ENCODE assay signal across 28 cellular contexts in genomic region chr5:13081116-13081515, GRCh38.
"Had no signal": no experiment of that assay in that cellular context is flagged by ENCODE, and none has a peak within 500 bp of the region (broad histone marks: within the 10 kb centered on the region; RNA-seq: fewer than 3 reads in every experiment).

No MANE protein-coding gene starts in this region.

- H3K36me3 ChIP-seq: ascending aorta, breast epithelium, cardiac muscle cell, heart left ventricle had no signal

- H3K4me3 ChIP-seq: ascending aorta, breast epithelium, cardiac muscle cell, coronary artery, dorsolateral prefrontal cortex, heart left ventricle had no signal

- H3K9me3 ChIP-seq: ascending aorta had no signal

- DNase-seq: activated CD4-positive, alpha-beta memory T cell treated with anti-CD3 and anti-CD28 coated beads, Interleukin-2, amount 10 ng/mL, durations not matched to agents 7 days and 5 days; activated CD4-positive, alpha-beta T cell treated with anti-CD3 and anti-CD28 coated beads for 1 hour; activated CD4-positive, alpha-beta T cell treated with anti-CD3 and anti-CD28 coated beads for 4 hours; activated CD4-positive, alpha-beta T cell treated with anti-CD3 and anti-CD28 coated beads, Interleukin-2, amount 10 ng/mL, durations not matched to agents 7 days and 5 days; activated CD4-positive, alpha-beta T cell treated with anti-CD3 and anti-CD28 coated beads, Interleukin-2, amount 50 U/mL, for 4 hours; activated CD8-positive, alpha-beta memory T cell treated with anti-CD3 and anti-CD28 coated beads, Interleukin-2, amount 50 U/mL, for 48 hours; activated gamma-delta T cell; activated naive CD4-positive, alpha-beta T cell; activated naive CD4-positive, alpha-beta T cell treated with anti-CD3 and anti-CD28 coated beads, Interleukin-2, amount 10 ng/mL, durations not matched to agents 7 days and 5 days; activated naive CD8-positive, alpha-beta T cell treated with anti-CD3 and anti-CD28 coated beads, Interleukin-2, amount 10 ng/mL, durations not matched to agents 7 days and 5 days; activated T-cell treated with anti-CD3 and anti-CD28 coated beads for 4 hours; activated T-cell treated with anti-CD3 and anti-CD28 coated beads, Interleukin-2, amount 50 U/mL, for 24 hours; activated T-cell treated with anti-CD3 and anti-CD28 coated beads, Interleukin-2, amount 50 U/mL, for 72 hours; dorsolateral prefrontal cortex; effector memory CD4-positive, alpha-beta T cell; endodermal cell; foreskin fibroblast; heart left ventricle; T-helper 1 cell; T-helper 17 cell had no signal

- ATAC-seq: activated naive CD4-positive, alpha-beta T cell treated with anti-CD3 and anti-CD28 coated beads, Interleukin-2, amount 50 U/mL, for 72 hours; activated T-cell treated with anti-CD3 and anti-CD28 coated beads, Interleukin-2, amount 50 U/mL, for 72 hours; esophagus mucosa; heart left ventricle; T-helper 17 cell; WTC11 had no signal

- H3K27ac ChIP-seq: ascending aorta, breast epithelium, cardiac muscle cell, coronary artery, dorsolateral prefrontal cortex, heart left ventricle, VCaP had no signal

- H3K4me1 ChIP-seq: ascending aorta, breast epithelium, heart left ventricle had no signal

- H3K27me3 ChIP-seq: ascending aorta, breast epithelium, cardiac muscle cell, heart left ventricle had no signal
